ENCODE assay signal across 1 cellular context in the genomic region with DNA sequence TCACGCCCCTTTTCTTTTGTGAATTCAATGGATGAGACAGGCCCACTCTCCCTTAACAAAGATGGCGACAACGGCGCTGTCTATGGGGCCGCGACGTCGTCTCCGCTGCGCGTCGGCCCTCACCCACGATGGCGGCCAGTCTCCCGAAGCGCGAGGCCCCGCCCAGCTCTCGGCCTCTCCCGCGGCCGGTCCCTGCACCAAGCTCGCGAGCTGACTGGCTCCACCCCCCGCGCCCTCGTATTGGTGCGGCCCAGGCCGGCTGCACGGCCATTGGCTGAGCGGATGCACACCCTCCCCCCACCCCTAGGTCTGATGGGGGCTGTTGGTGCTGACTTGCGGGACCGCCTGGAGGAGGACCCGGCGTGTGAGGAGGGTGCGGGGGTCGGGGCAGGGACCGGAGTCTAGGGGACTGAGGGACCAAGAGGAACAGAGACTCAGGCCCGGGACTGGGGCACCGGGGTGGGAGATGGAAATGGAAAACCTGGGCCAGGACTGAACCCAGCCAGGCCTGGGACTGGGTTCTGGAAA.
TF ChIP-seq lines count a peak whose summit lies in the region.

No MANE protein-coding gene starts in this region.

TF ChIP-seq in HepG2, 621 proteins besides CTCF, POLR2A, EP300 and RAD21 (continued from another document and continues in another):
- TF ChIP-seq, protein P1, sequence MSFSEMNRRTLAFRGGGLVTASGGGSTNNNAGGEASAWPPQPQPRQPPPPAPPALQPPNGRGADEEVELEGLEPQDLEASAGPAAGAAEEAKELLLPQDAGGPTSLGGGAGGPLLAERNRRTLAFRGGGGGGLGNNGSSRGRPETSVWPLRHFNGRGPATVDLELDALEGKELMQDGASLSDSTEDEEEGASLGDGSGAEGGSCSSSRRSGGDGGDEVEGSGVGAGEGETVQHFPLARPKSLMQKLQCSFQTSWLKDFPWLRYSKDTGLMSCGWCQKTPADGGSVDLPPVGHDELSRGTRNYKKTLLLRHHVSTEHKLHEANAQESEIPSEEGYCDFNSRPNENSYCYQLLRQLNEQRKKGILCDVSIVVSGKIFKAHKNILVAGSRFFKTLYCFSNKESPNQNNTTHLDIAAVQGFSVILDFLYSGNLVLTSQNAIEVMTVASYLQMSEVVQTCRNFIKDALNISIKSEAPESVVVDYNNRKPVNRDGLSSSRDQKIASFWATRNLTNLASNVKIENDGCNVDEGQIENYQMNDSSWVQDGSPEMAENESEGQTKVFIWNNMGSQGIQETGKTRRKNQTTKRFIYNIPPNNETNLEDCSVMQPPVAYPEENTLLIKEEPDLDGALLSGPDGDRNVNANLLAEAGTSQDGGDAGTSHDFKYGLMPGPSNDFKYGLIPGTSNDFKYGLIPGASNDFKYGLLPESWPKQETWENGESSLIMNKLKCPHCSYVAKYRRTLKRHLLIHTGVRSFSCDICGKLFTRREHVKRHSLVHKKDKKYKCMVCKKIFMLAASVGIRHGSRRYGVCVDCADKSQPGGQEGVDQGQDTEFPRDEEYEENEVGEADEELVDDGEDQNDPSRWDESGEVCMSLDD (CRISPR knock-in tag; IDR thresholded peaks at IDR 0.05; ENCODE audit: borderline replicate concordance), result no peak
- TF ChIP-seq, protein P2, sequence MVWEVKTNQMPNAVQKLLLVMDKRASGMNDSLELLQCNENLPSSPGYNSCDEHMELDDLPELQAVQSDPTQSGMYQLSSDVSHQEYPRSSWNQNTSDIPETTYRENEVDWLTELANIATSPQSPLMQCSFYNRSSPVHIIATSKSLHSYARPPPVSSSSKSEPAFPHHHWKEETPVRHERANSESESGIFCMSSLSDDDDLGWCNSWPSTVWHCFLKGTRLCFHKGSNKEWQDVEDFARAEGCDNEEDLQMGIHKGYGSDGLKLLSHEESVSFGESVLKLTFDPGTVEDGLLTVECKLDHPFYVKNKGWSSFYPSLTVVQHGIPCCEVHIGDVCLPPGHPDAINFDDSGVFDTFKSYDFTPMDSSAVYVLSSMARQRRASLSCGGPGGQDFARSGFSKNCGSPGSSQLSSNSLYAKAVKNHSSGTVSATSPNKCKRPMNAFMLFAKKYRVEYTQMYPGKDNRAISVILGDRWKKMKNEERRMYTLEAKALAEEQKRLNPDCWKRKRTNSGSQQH (CRISPR knock-in tag; IDR thresholded peaks at IDR 0.05; ENCODE audit: low read depth), result 0 out of 2 replicates have a peak, but pooled peaks have one; percentile 43
- TF ChIP-seq CENPT (CRISPR knock-in tag; IDR thresholded peaks at IDR 0.05; ENCODE audit: low read depth) (no peak), SP2 (CRISPR knock-in tag; IDR thresholded peaks at IDR 0.05) (peak; percentile 76), SAP130 (CRISPR knock-in tag; IDR thresholded peaks at IDR 0.05; ENCODE audit: low read depth) (peak; percentile 74), KLF16 (CRISPR knock-in tag; IDR thresholded peaks at IDR 0.05) (0 out of 4 replicates have a peak, but pooled peaks of 1 of the 2 experiments have one; percentile 16), HOXA3 (CRISPR knock-in tag; IDR thresholded peaks at IDR 0.05) (peak; percentile 98), XRCC5 (optimal IDR thresholded peaks at IDR 0.05; ENCODE audit: low read length) (peak; percentile 19), MED1 (CRISPR knock-in tag; IDR thresholded peaks at IDR 0.05) (no peak), SOX13 (IDR thresholded peaks at IDR 0.05) (no peak), SOX13 (CRISPR knock-in tag; conservative IDR thresholded peaks at IDR 0.05 in 1 of 2, IDR thresholded peaks at IDR 0.05 in 1 of 2) (peak in 1 of 2 experiments; percentile 22; a peak in 1 of 4 replicates), TARDBP (CRISPR knock-in tag; IDR thresholded peaks at IDR 0.05) (peak; percentile 35; the same call in 1 of the 2 replicates), HNRNPLL (IDR thresholded peaks at IDR 0.05; ENCODE audit: low read depth, low read length, poor library complexity, severe bottlenecking) (peak; percentile 34), ATF7-NPFF (CRISPR knock-in tag; IDR thresholded peaks at IDR 0.05; ENCODE audit: low read depth) (no peak)
- TF ChIP-seq, protein P3, sequence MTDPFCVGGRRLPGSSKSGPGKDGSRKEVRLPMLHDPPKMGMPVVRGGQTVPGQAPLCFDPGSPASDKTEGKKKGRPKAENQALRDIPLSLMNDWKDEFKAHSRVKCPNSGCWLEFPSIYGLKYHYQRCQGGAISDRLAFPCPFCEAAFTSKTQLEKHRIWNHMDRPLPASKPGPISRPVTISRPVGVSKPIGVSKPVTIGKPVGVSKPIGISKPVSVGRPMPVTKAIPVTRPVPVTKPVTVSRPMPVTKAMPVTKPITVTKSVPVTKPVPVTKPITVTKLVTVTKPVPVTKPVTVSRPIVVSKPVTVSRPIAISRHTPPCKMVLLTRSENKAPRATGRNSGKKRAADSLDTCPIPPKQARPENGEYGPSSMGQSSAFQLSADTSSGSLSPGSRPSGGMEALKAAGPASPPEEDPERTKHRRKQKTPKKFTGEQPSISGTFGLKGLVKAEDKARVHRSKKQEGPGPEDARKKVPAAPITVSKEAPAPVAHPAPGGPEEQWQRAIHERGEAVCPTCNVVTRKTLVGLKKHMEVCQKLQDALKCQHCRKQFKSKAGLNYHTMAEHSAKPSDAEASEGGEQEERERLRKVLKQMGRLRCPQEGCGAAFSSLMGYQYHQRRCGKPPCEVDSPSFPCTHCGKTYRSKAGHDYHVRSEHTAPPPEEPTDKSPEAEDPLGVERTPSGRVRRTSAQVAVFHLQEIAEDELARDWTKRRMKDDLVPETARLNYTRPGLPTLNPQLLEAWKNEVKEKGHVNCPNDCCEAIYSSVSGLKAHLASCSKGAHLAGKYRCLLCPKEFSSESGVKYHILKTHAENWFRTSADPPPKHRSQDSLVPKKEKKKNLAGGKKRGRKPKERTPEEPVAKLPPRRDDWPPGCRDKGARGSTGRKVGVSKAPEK (CRISPR knock-in tag; IDR thresholded peaks at IDR 0.05; ENCODE audit: borderline replicate concordance), result no peak
- TF ChIP-seq, protein P4, sequence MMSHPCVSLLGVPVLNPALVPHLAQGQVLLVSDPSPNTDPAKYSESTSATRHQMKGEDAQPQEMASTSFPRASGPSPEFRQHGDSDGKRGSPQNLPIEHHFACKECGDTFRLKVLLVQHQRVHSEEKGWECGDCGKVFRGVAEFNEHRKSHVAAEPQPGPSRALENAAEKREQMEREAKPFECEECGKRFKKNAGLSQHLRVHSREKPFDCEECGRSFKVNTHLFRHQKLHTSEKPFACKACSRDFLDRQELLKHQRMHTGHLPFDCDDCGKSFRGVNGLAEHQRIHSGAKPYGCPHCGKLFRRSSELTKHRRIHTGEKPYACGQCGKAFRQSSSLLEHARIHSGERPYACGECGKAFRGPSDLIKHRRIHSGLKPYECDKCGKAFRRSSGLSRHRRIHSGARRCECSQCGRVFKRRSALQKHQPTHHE (CRISPR knock-in tag; IDR thresholded peaks at IDR 0.05; ENCODE audit: borderline replicate concordance), result no peak
- TF ChIP-seq, protein P5, sequence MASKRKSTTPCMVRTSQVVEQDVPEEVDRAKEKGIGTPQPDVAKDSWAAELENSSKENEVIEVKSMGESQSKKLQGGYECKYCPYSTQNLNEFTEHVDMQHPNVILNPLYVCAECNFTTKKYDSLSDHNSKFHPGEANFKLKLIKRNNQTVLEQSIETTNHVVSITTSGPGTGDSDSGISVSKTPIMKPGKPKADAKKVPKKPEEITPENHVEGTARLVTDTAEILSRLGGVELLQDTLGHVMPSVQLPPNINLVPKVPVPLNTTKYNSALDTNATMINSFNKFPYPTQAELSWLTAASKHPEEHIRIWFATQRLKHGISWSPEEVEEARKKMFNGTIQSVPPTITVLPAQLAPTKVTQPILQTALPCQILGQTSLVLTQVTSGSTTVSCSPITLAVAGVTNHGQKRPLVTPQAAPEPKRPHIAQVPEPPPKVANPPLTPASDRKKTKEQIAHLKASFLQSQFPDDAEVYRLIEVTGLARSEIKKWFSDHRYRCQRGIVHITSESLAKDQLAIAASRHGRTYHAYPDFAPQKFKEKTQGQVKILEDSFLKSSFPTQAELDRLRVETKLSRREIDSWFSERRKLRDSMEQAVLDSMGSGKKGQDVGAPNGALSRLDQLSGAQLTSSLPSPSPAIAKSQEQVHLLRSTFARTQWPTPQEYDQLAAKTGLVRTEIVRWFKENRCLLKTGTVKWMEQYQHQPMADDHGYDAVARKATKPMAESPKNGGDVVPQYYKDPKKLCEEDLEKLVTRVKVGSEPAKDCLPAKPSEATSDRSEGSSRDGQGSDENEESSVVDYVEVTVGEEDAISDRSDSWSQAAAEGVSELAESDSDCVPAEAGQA (IDR thresholded peaks at IDR 0.05; ENCODE audit: low read depth), result peak; percentile 93
- TF ChIP-seq, protein P5 (CRISPR knock-in tag; IDR thresholded peaks at IDR 0.05; ENCODE audit: borderline replicate concordance), result no peak
- TF ChIP-seq, protein P6, sequence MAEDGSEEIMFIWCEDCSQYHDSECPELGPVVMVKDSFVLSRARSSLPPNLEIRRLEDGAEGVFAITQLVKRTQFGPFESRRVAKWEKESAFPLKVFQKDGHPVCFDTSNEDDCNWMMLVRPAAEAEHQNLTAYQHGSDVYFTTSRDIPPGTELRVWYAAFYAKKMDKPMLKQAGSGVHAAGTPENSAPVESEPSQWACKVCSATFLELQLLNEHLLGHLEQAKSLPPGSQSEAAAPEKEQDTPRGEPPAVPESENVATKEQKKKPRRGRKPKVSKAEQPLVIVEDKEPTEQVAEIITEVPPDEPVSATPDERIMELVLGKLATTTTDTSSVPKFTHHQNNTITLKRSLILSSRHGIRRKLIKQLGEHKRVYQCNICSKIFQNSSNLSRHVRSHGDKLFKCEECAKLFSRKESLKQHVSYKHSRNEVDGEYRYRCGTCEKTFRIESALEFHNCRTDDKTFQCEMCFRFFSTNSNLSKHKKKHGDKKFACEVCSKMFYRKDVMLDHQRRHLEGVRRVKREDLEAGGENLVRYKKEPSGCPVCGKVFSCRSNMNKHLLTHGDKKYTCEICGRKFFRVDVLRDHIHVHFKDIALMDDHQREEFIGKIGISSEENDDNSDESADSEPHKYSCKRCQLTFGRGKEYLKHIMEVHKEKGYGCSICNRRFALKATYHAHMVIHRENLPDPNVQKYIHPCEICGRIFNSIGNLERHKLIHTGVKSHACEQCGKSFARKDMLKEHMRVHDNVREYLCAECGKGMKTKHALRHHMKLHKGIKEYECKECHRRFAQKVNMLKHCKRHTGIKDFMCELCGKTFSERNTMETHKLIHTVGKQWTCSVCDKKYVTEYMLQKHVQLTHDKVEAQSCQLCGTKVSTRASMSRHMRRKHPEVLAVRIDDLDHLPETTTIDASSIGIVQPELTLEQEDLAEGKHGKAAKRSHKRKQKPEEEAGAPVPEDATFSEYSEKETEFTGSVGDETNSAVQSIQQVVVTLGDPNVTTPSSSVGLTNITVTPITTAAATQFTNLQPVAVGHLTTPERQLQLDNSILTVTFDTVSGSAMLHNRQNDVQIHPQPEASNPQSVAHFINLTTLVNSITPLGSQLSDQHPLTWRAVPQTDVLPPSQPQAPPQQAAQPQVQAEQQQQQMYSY (CRISPR knock-in tag; IDR thresholded peaks at IDR 0.05), result peak; percentile 81
- TF ChIP-seq, protein P7, sequence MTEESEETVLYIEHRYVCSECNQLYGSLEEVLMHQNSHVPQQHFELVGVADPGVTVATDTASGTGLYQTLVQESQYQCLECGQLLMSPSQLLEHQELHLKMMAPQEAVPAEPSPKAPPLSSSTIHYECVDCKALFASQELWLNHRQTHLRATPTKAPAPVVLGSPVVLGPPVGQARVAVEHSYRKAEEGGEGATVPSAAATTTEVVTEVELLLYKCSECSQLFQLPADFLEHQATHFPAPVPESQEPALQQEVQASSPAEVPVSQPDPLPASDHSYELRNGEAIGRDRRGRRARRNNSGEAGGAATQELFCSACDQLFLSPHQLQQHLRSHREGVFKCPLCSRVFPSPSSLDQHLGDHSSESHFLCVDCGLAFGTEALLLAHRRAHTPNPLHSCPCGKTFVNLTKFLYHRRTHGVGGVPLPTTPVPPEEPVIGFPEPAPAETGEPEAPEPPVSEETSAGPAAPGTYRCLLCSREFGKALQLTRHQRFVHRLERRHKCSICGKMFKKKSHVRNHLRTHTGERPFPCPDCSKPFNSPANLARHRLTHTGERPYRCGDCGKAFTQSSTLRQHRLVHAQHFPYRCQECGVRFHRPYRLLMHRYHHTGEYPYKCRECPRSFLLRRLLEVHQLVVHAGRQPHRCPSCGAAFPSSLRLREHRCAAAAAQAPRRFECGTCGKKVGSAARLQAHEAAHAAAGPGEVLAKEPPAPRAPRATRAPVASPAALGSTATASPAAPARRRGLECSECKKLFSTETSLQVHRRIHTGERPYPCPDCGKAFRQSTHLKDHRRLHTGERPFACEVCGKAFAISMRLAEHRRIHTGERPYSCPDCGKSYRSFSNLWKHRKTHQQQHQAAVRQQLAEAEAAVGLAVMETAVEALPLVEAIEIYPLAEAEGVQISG (CRISPR knock-in tag; IDR thresholded peaks at IDR 0.05), result peak; percentile 98
- TF ChIP-seq, protein P8, sequence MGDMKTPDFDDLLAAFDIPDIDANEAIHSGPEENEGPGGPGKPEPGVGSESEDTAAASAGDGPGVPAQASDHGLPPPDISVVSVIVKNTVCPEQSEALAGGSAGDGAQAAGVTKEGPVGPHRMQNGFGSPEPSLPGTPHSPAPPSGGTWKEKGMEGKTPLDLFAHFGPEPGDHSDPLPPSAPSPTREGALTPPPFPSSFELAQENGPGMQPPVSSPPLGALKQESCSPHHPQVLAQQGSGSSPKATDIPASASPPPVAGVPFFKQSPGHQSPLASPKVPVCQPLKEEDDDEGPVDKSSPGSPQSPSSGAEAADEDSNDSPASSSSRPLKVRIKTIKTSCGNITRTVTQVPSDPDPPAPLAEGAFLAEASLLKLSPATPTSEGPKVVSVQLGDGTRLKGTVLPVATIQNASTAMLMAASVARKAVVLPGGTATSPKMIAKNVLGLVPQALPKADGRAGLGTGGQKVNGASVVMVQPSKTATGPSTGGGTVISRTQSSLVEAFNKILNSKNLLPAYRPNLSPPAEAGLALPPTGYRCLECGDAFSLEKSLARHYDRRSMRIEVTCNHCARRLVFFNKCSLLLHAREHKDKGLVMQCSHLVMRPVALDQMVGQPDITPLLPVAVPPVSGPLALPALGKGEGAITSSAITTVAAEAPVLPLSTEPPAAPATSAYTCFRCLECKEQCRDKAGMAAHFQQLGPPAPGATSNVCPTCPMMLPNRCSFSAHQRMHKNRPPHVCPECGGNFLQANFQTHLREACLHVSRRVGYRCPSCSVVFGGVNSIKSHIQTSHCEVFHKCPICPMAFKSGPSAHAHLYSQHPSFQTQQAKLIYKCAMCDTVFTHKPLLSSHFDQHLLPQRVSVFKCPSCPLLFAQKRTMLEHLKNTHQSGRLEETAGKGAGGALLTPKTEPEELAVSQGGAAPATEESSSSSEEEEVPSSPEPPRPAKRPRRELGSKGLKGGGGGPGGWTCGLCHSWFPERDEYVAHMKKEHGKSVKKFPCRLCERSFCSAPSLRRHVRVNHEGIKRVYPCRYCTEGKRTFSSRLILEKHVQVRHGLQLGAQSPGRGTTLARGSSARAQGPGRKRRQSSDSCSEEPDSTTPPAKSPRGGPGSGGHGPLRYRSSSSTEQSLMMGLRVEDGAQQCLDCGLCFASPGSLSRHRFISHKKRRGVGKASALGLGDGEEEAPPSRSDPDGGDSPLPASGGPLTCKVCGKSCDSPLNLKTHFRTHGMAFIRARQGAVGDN (CRISPR knock-in tag; IDR thresholded peaks at IDR 0.05), result peak; percentile 30; the same call in 1 of the 2 replicates
